13 cellular contexts compared by ENCODE assay signal in genomic region chr22:32684822-32685187, GRCh38.
"Had no signal": no experiment of that assay in that cellular context is flagged by ENCODE, and none has a peak within 500 bp of the region (broad histone marks: within the 10 kb centered on the region; RNA-seq: fewer than 3 reads in every experiment).

No MANE protein-coding gene starts in this region.

- H3K36me3 ChIP-seq: colonic mucosa, tibial artery had no signal

- H3K27ac ChIP-seq: colonic mucosa, tibial artery had no signal

- ATAC-seq: activated CD8-positive, alpha-beta T cell treated with anti-CD3 and anti-CD28 coated beads for 36 hours; activated naive CD8-positive, alpha-beta T cell treated with anti-CD3 and anti-CD28 coated beads, Interleukin-2, amount 50 U/mL, for 24 hours; natural killer cell; stimulated activated effector memory CD8-positive, alpha-beta T cell treated with anti-CD3 and anti-CD28 coated beads, Interleukin-12 subunit alpha, Interleukin-12 subunit beta, amount 100 ng/mL, for 72 hours had no signal

- H3K9me3 ChIP-seq: colonic mucosa, tibial artery had no signal

- H3K4me1 ChIP-seq: colonic mucosa had no signal

- H3K4me3 ChIP-seq: colonic mucosa, tibial artery had no signal

- DNase-seq: activated CD4-positive, alpha-beta T cell treated with anti-CD3 and anti-CD28 coated beads for 4 hours; activated CD8-positive, alpha-beta memory T cell treated with anti-CD3 and anti-CD28 coated beads, Interleukin-2, amount 50 U/mL, for 48 hours; activated CD8-positive, alpha-beta T cell treated with anti-CD3 and anti-CD28 coated beads for 36 hours; activated naive CD4-positive, alpha-beta T cell; activated naive CD8-positive, alpha-beta T cell treated with anti-CD3 and anti-CD28 coated beads, Interleukin-2, amount 50 U/mL, for 24 hours; caudate nucleus; colonic mucosa; effector CD8-positive, alpha-beta T cell; natural killer cell; right cardiac atrium; T-helper 9 cell; tibial artery had no signal

- H3K27me3 ChIP-seq: colonic mucosa had no signal
